10 cellular contexts compared by ENCODE assay signal in the genomic region with DNA sequence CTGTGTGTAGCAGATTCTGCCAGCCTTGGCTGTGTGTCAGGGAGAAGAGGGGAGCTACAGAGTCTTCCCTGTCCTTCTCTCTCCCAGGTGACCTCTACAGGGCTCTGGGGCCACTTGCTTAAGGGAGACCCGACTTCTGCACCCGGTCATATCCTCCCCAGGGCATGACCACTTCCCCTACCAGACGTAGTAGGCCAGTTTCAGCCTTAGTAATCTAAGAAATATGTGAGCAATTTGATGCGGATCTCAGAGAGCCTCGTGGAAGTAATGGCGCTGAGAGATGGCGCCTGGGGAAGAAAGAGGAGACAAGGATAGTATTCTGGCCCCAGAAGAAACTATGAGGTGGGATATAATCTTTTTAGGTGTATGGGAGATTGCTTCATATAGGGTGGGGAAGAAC. TPM values are rescaled to one million over a fixed set of nuclear protein-coding genes. Genes with fewer than 3 reads are reported as not detected.
DNase-seq lines count a peak whose midpoint lies in the region; ATAC-seq and TF ChIP-seq lines count a peak whose summit lies in the region.
"Had no signal": no experiment of that assay in that cellular context is flagged by ENCODE, and none has a peak within 500 bp of the region (broad histone marks: within the 10 kb centered on the region; RNA-seq: fewer than 3 reads in every experiment).

No MANE protein-coding gene starts in this region.

- no peak overlapping the region for H3K27ac Mint-ChIP-seq in activated T-cell treated with anti-CD3 and anti-CD28 coated beads, Interleukin-2, amount 50 U/mL, for 72 hours
- H3K27ac Mint-ChIP-seq in activated T-cell treated with anti-CD3 and anti-CD28 coated beads, Interleukin-2, amount 50 U/mL, for 24 hours = no peak overlapping the region
- no peak overlapping the region for H3K27ac Mint-ChIP-seq in activated CD8-positive, alpha-beta T cell treated with anti-CD3 and anti-CD28 coated beads for 36 hours

- TF ChIP-seq POLR2A in body of pancreas (IDR thresholded peaks at IDR 0.05) = no peak

- H3K27me3 Mint-ChIP-seq in activated T-cell treated with anti-CD3 and anti-CD28 coated beads, Interleukin-2, amount 50 U/mL, for 72 hours (ENCODE audit: low read depth) = no peaks in the 10 kb centered on the region
- H3K27me3 Mint-ChIP-seq in activated T-cell treated with anti-CD3 and anti-CD28 coated beads, Interleukin-2, amount 50 U/mL, for 24 hours = no peaks in the 10 kb centered on the region
- H3K27me3 Mint-ChIP-seq in activated CD8-positive, alpha-beta T cell treated with anti-CD3 and anti-CD28 coated beads for 36 hours = no peaks in the 10 kb centered on the region

- intact Hi-C loops in body of pancreas (cut with DNase I) (no loop called here), upper lobe of right lung (cut with DNase I) (no loop called here)
- intact Hi-C loops in activated CD8-positive, alpha-beta T cell treated with anti-CD3 and anti-CD28 coated beads for 36 hours (cut with micrococcal nuclease) = loop anchor here (10.0 kb wide), 1 partner anchor 52 kb away; no protein-coding TSS in a partner anchor

- DNase-seq in activated T-cell treated with anti-CD3 and anti-CD28 coated beads, Interleukin-2, amount 50 U/mL, for 72 hours = peak; percentile 25 to 36
- DNase-seq in activated T-cell treated with anti-CD3 and anti-CD28 coated beads, Interleukin-2, amount 50 U/mL, for 24 hours = no peak
- no peak for DNase-seq in body of pancreas
- no peak for DNase-seq in lung (ENCODE audit: low spot score)
- DNase-seq in upper lobe of right lung = no peak
- no peak for DNase-seq in NK-92 treated with Interleukin-12 subunit alpha and Interleukin-12 subunit beta, amount 100 ng/mL, for 24 hours (lab: John Stamatoyannopoulos, UW)
- DNase-seq in activated CD8-positive, alpha-beta T cell treated with anti-CD3 and anti-CD28 coated beads for 36 hours = no peak
- no peak for DNase-seq in middle frontal gyrus (ENCODE audit: extremely low spot score, low spot score)
- DNase-seq: WERI-Rb-1 had no signal

- H3K9me3 ChIP-seq in body of pancreas = no peaks in the 10 kb centered on the region
- no peaks in the 10 kb centered on the region for H3K9me3 ChIP-seq in lung (ENCODE audit: control insufficient read depth in 2 of 2, insufficient read depth in 1 of 2, low read length in 1 of 2)
- no peaks in the 10 kb centered on the region for H3K9me3 ChIP-seq in upper lobe of right lung

- TF ChIP-seq CTCF in body of pancreas (IDR thresholded peaks at IDR 0.05) (no peak), lung (IDR thresholded peaks at IDR 0.05; ENCODE audit: control extremely low read depth, extremely low read depth) (no peak), upper lobe of right lung (IDR thresholded peaks at IDR 0.05) (no peak)
- no peak for TF ChIP-seq CTCF in activated CD8-positive, alpha-beta T cell treated with anti-CD3 and anti-CD28 coated beads for 36 hours (IDR thresholded peaks at IDR 0.05)

- H3K27ac ChIP-seq in body of pancreas (peak overlapping the region; percentile 13 to 63 (median 47)), lung (ENCODE audit: low read depth in 1 of 2, low read length in 1 of 2) (peak overlapping the region; percentile 73 to 87), upper lobe of right lung (peak overlapping the region; percentile 78)
- H3K27ac ChIP-seq: WERI-Rb-1 had no signal

- peaks cover 72% of the 10 kb centered on the region for H3K4me1 ChIP-seq in body of pancreas
- H3K4me1 ChIP-seq in lung (ENCODE audit: control insufficient read depth in 2 of 2, insufficient read depth in 2 of 2, low read length in 2 of 2) = peaks cover 44 to 55% of the 10 kb centered on the region in 2 donors
- H3K4me1 ChIP-seq in upper lobe of right lung = peaks cover 93% of the 10 kb centered on the region

- H3K27me3 ChIP-seq in body of pancreas (no peaks in the 10 kb centered on the region), lung (ENCODE audit: control insufficient read depth, insufficient read depth) (no peaks in the 10 kb centered on the region), upper lobe of right lung (no peaks in the 10 kb centered on the region)

- H3K9me3 Mint-ChIP-seq in activated T-cell treated with anti-CD3 and anti-CD28 coated beads, Interleukin-2, amount 50 U/mL, for 72 hours = no peaks in the 10 kb centered on the region
- H3K9me3 Mint-ChIP-seq in activated T-cell treated with anti-CD3 and anti-CD28 coated beads, Interleukin-2, amount 50 U/mL, for 24 hours = no peaks in the 10 kb centered on the region
- H3K9me3 Mint-ChIP-seq in activated CD8-positive, alpha-beta T cell treated with anti-CD3 and anti-CD28 coated beads for 36 hours = no peaks in the 10 kb centered on the region

- peak overlapping the region; percentile 28 to 54 for H3K4me3 Mint-ChIP-seq in activated T-cell treated with anti-CD3 and anti-CD28 coated beads, Interleukin-2, amount 50 U/mL, for 72 hours
- H3K4me3 Mint-ChIP-seq in activated T-cell treated with anti-CD3 and anti-CD28 coated beads, Interleukin-2, amount 50 U/mL, for 24 hours = no peak overlapping the region
- no peak overlapping the region for H3K4me3 Mint-ChIP-seq in activated CD8-positive, alpha-beta T cell treated with anti-CD3 and anti-CD28 coated beads for 36 hours

- H3K4me1 Mint-ChIP-seq in activated T-cell treated with anti-CD3 and anti-CD28 coated beads, Interleukin-2, amount 50 U/mL, for 72 hours (ENCODE audit: low read depth) = peaks cover 25% of the 10 kb centered on the region
- H3K4me1 Mint-ChIP-seq in activated T-cell treated with anti-CD3 and anti-CD28 coated beads, Interleukin-2, amount 50 U/mL, for 24 hours (ENCODE audit: low read depth) = no peaks in the 10 kb centered on the region
- peaks cover 10% of the 10 kb centered on the region for H3K4me1 Mint-ChIP-seq in activated CD8-positive, alpha-beta T cell treated with anti-CD3 and anti-CD28 coated beads for 36 hours (ENCODE audit: low read depth)

- CTCF ChIA-PET in activated CD8-positive, alpha-beta T cell treated with anti-CD3 and anti-CD28 coated beads for 36 hours (lab: Charles Lee) = no interaction called here

- POLR2A ChIA-PET in activated CD8-positive, alpha-beta T cell treated with anti-CD3 and anti-CD28 coated beads for 36 hours (lab: Charles Lee) = no interaction called here

- ATAC-seq in activated T-cell treated with anti-CD3 and anti-CD28 coated beads, Interleukin-2, amount 50 U/mL, for 72 hours (replicated peaks in 1 of 2) = peak; percentile 52 to 66
- ATAC-seq in body of pancreas (no peak), lung (ENCODE audit: insufficient read depth, low FRiP score) (no peak), upper lobe of right lung (peak; percentile 24)
- ATAC-seq in activated CD8-positive, alpha-beta T cell treated with anti-CD3 and anti-CD28 coated beads for 36 hours = no peak

- WGBS in body of pancreas, 2 donors = 67 to 68% methylated on average over 7 of the region's 7 CpGs
- 39 to 44% methylated on average over 7 of the region's 7 CpGs for WGBS in lung, 2 donors

- H3K4me3 ChIP-seq in body of pancreas (no peak overlapping the region), lung (no peak overlapping the region), upper lobe of right lung (no peak overlapping the region)

- H3K36me3 ChIP-seq in body of pancreas (replicated peaks in 1 of 2; ENCODE audit: insufficient read depth in 1 of 2, low read depth in 2 of 2) = no peaks in the 10 kb centered on the region
- no peaks in the 10 kb centered on the region for H3K36me3 ChIP-seq in lung (ENCODE audit: control insufficient read depth in 2 of 2, insufficient read depth in 2 of 2, low read length in 2 of 2)
- H3K36me3 ChIP-seq in upper lobe of right lung = no peaks in the 10 kb centered on the region
- H3K36me3 ChIP-seq: WERI-Rb-1 had no signal

- no peaks in the 10 kb centered on the region for H3K36me3 Mint-ChIP-seq in activated T-cell treated with anti-CD3 and anti-CD28 coated beads, Interleukin-2, amount 50 U/mL, for 72 hours (ENCODE audit: insufficient read depth in 2 of 2)
- no peaks in the 10 kb centered on the region for H3K36me3 Mint-ChIP-seq in activated T-cell treated with anti-CD3 and anti-CD28 coated beads, Interleukin-2, amount 50 U/mL, for 24 hours (ENCODE audit: low read depth)
- no peaks in the 10 kb centered on the region for H3K36me3 Mint-ChIP-seq in activated CD8-positive, alpha-beta T cell treated with anti-CD3 and anti-CD28 coated beads for 36 hours (ENCODE audit: low read depth)
- H3K36me3 Mint-ChIP-seq: IgD-negative memory B cell had no signal

RNA-seq across cellular contexts. Expression of gene NFIX, which starts 41.9 kb away (rescaled TPM):
- total RNA-seq in activated T-cell treated with anti-CD3 and anti-CD28 coated beads, Interleukin-2, amount 50 U/mL, for 72 hours = 1 to 10 TPM; 2.2 to 2.8 TPM
- total RNA-seq in body of pancreas (10 to 100 TPM; 16.9 to 26.7 TPM), lung (100 to 1,000 TPM; 129 to 190 TPM), upper lobe of right lung (168 TPM)
- polyA plus RNA-seq in lung = 10 to 100 TPM; 26.0 to 50.5 TPM
- 1 to 10 TPM; 4.7 to 5.0 TPM for total RNA-seq in activated CD8-positive, alpha-beta T cell treated with anti-CD3 and anti-CD28 coated beads for 36 hours

Comparison
In these comparisons a context has a peak if more than half of its experiments do, and no peak if none do; other contexts are left out.
1. DNase-seq: peak in activated T-cell treated with anti-CD3 and anti-CD28 coated beads, Interleukin-2, amount 50 U/mL, for 72 hours (2 of 2); none in activated T-cell treated with anti-CD3 and anti-CD28 coated beads, Interleukin-2, amount 50 U/mL, for 24 hours (single experiment), body of pancreas (0 of 4), lung (single experiment), upper lobe of right lung (single experiment), NK-92 treated with Interleukin-12 subunit alpha and Interleukin-12 subunit beta, amount 100 ng/mL, for 24 hours (single experiment), activated CD8-positive, alpha-beta T cell treated with anti-CD3 and anti-CD28 coated beads for 36 hours (single experiment) and middle frontal gyrus (single experiment).
2. H3K4me3 Mint-ChIP-seq: peak in activated T-cell treated with anti-CD3 and anti-CD28 coated beads, Interleukin-2, amount 50 U/mL, for 72 hours (2 of 2); none in activated T-cell treated with anti-CD3 and anti-CD28 coated beads, Interleukin-2, amount 50 U/mL, for 24 hours (single experiment) and activated CD8-positive, alpha-beta T cell treated with anti-CD3 and anti-CD28 coated beads for 36 hours (single experiment).
3. ATAC-seq: peak in activated T-cell treated with anti-CD3 and anti-CD28 coated beads, Interleukin-2, amount 50 U/mL, for 72 hours (2 of 2) and upper lobe of right lung (single experiment); none in body of pancreas (single experiment), lung (single experiment) and activated CD8-positive, alpha-beta T cell treated with anti-CD3 and anti-CD28 coated beads for 36 hours (single experiment).
4. Peak in every context shown above with its lines, with median percentiles within 50 percentile points of each other: H3K27ac ChIP-seq.